22 cellular contexts compared by ENCODE assay signal in genomic region chr7:984361-985126, GRCh38. TPM values are rescaled to one million over a fixed set of nuclear protein-coding genes. Genes with fewer than 3 reads are reported as not detected.
"Had no signal": no experiment of that assay in that cellular context is flagged by ENCODE, and none has a peak within 500 bp of the region (broad histone marks: within the 10 kb centered on the region; RNA-seq: fewer than 3 reads in every experiment).

No MANE protein-coding gene starts in this region.

- H3K27ac Mint-ChIP-seq: naive thymus-derived CD8-positive, alpha-beta T cell; type B pancreatic cell had no signal

- H3K9me3 Mint-ChIP-seq: naive thymus-derived CD8-positive, alpha-beta T cell; type B pancreatic cell had no signal

- H3K4me1 ChIP-seq: uterus had no signal

- H3K36me3 Mint-ChIP-seq: naive thymus-derived CD8-positive, alpha-beta T cell; type B pancreatic cell had no signal

- ATAC-seq: heart right ventricle; left lobe of liver; mucosa of descending colon; stimulated activated naive CD8-positive, alpha-beta T cell treated with anti-CD3 and anti-CD28 coated beads, Interleukin-15, Interleukin-2, amounts not matched to agents 100 U/mL and 50 U/mL, for 24 hours had no signal

- H3K36me3 ChIP-seq: heart right ventricle, right atrium auricular region, suprapubic skin, thyroid gland, uterus had no signal

- DNase-seq: cortex of kidney; dorsolateral prefrontal cortex; effector CD8-positive, alpha-beta T cell; heart right ventricle; islet precursor cell; mammary epithelial cell; mucosa of descending colon; naive thymus-derived CD8-positive, alpha-beta T cell; posterior cingulate gyrus; small intestine; stimulated activated CD4-positive, alpha-beta T cell treated with anti-CD3 and anti-CD28 coated beads, Interleukin-12 subunit alpha, Interleukin-12 subunit beta, amount 100 ng/mL, for 4 hours; stimulated activated naive CD8-positive, alpha-beta T cell treated with anti-CD3 and anti-CD28 coated beads, Interleukin-15, Interleukin-2, amounts not matched to agents 100 U/mL and 50 U/mL, for 24 hours; thyroid gland; uterus had no signal

- H3K27ac ChIP-seq: dorsolateral prefrontal cortex, heart right ventricle, right atrium auricular region, suprapubic skin, thyroid gland, uterus had no signal

- H3K9me3 ChIP-seq: heart right ventricle, mucosa of descending colon, right atrium auricular region, suprapubic skin, thyroid gland, uterus had no signal

- H3K27me3 Mint-ChIP-seq: type B pancreatic cell had no signal

- H3K27me3 ChIP-seq: right atrium auricular region, thyroid gland had no signal

- H3K4me3 Mint-ChIP-seq: naive thymus-derived CD8-positive, alpha-beta T cell; type B pancreatic cell had no signal

- H3K4me3 ChIP-seq: dorsolateral prefrontal cortex, heart right ventricle, mucosa of descending colon, right atrium auricular region, suprapubic skin, thyroid gland, uterus had no signal

RNA-seq across cellular contexts. Expression of gene CYP2W1, which starts 1.6 kb away (rescaled TPM):
- total RNA-seq: frontal cortex; glomerular endothelial cell; heart right ventricle; mammary epithelial cell; naive thymus-derived CD8-positive, alpha-beta T cell; osteocyte; right atrium auricular region; thyroid gland had no signal
- polyA plus RNA-seq: heart right ventricle; mammary epithelial cell; naive thymus-derived CD8-positive, alpha-beta T cell; neural cell had no signal

RNA-seq across cellular contexts. Expression of gene GPR146, which starts 59.8 kb away (rescaled TPM):
- polyA plus RNA-seq: neural cell had no signal
